ENCODE assay signal across 9 cellular contexts in genomic region chr2:227722821-227723220, GRCh38. TPM values are rescaled to one million over a fixed set of nuclear protein-coding genes. Genes with fewer than 3 reads are reported as not detected.
"Had no signal": no experiment of that assay in that cellular context is flagged by ENCODE, and none has a peak within 500 bp of the region (broad histone marks: within the 10 kb centered on the region; RNA-seq: fewer than 3 reads in every experiment).

No MANE protein-coding gene starts in this region.

RNA-seq across cellular contexts. Expression of gene SCYGR6, which starts 1.7 kb away (rescaled TPM):
- total RNA-seq: LHCN-M2, MCF 10A, NCI-H460, OCI-LY7, PC-9, Right ventricle myocardium inferior, RPMI7951, SJCRH30, SK-MEL-5 had no signal

RNA-seq across cellular contexts. Expression of gene SLC19A3, which starts 5.0 kb away (rescaled TPM):
- total RNA-seq: MCF 10A, OCI-LY7, RPMI7951, SJCRH30 had no signal

RNA-seq across cellular contexts. Expression of gene SCYGR7, which starts 5.3 kb away (rescaled TPM):
- total RNA-seq: LHCN-M2, MCF 10A, NCI-H460, OCI-LY7, PC-9, Right ventricle myocardium inferior, RPMI7951, SJCRH30, SK-MEL-5 had no signal

RNA-seq across cellular contexts. Expression of gene SCYGR8, which starts 22.9 kb away (rescaled TPM):
- total RNA-seq: LHCN-M2, MCF 10A, NCI-H460, OCI-LY7, PC-9, Right ventricle myocardium inferior, RPMI7951, SJCRH30, SK-MEL-5 had no signal

RNA-seq across cellular contexts. Expression of gene SCYGR5, which starts 56.2 kb away (rescaled TPM):
- total RNA-seq: LHCN-M2, MCF 10A, NCI-H460, OCI-LY7, PC-9, Right ventricle myocardium inferior, RPMI7951, SJCRH30, SK-MEL-5 had no signal
